ENCODE assay signal across 29 cellular contexts in the genomic region with DNA sequence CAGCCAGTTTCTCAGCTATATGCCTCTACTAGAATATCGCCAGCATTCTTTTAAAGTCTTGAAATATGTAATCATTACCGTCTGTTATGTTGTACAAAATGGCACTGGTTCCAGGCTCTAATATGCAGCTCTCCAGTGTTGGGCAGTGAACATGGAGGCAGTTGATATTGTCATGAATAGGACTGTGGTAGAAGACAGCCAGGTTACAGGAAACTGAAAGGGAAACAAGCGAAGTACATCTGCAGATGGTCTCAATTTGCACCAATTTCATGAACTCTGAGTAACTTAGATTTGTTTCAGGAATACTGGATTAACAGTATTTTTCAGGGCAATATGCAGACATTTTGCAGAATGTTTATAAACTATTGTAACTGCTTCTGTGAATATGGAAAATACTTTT. TPM values are rescaled to one million over a fixed set of nuclear protein-coding genes. Genes with fewer than 3 reads are reported as not detected.
"Had no signal": no experiment of that assay in that cellular context is flagged by ENCODE, and none has a peak within 500 bp of the region (broad histone marks: within the 10 kb centered on the region; RNA-seq: fewer than 3 reads in every experiment).

No MANE protein-coding gene starts in this region.

- H2AFZ ChIP-seq: parathyroid adenoma had no signal

- H3K27ac ChIP-seq: cardiac muscle cell, gastrocnemius medialis, left lung, parathyroid adenoma, tibial artery had no signal

- H3K4me3 ChIP-seq: cardiac muscle cell, gastrocnemius medialis, left lung, lung, tibial artery had no signal

- H3K36me3 Mint-ChIP-seq: stimulated activated effector memory CD8-positive, alpha-beta T cell treated with anti-CD3 and anti-CD28 coated beads, Interleukin-12 subunit alpha, Interleukin-12 subunit beta, amount 100 ng/mL, for 72 hours had no signal

- H3K9ac ChIP-seq: parathyroid adenoma had no signal

- H3K27ac Mint-ChIP-seq: activated B cell treated with CpG ODN at 0.5 μM for 24 hours; activated CD4-positive, alpha-beta memory T cell treated with anti-CD3 and anti-CD28 coated beads, Interleukin-2, amount 10 ng/mL, durations not matched to agents 7 days and 5 days; activated naive CD8-positive, alpha-beta T cell treated with anti-CD3 and anti-CD28 coated beads, Interleukin-2, amount 50 U/mL, for 24 hours; activated T-cell treated with anti-CD3 and anti-CD28 coated beads, Interleukin-2, amount 50 U/mL, for 72 hours; naive B cell; stimulated activated effector memory CD8-positive, alpha-beta T cell treated with anti-CD3 and anti-CD28 coated beads, Interleukin-12 subunit alpha, Interleukin-12 subunit beta, amount 100 ng/mL, for 72 hours; stimulated activated naive CD8-positive, alpha-beta T cell treated with anti-CD3 and anti-CD28 coated beads, Interleukin-15, amount 100 ng/mL, for 72 hours had no signal

- H3K36me3 ChIP-seq: cardiac muscle cell, gastrocnemius medialis, left lung, tibial artery had no signal

- H3K27me3 ChIP-seq: cardiac muscle cell, gastrocnemius medialis, left lung, tibial artery had no signal

- ATAC-seq: activated naive CD8-positive, alpha-beta T cell treated with anti-CD3 and anti-CD28 coated beads, Interleukin-2, amount 50 U/mL, for 24 hours; activated T-cell treated with anti-CD3 and anti-CD28 coated beads, Interleukin-2, amount 50 U/mL, for 72 hours; gastrocnemius medialis; left lung; right cardiac atrium; stimulated activated effector memory CD8-positive, alpha-beta T cell treated with anti-CD3 and anti-CD28 coated beads, Interleukin-12 subunit alpha, Interleukin-12 subunit beta, amount 100 ng/mL, for 72 hours; stimulated activated naive CD8-positive, alpha-beta T cell treated with anti-CD3 and anti-CD28 coated beads, Interleukin-15, amount 100 ng/mL, for 72 hours had no signal

- H3K9me3 ChIP-seq: gastrocnemius medialis, left lung, tibial artery had no signal

- H3K4me1 Mint-ChIP-seq: activated B cell treated with CpG ODN at 0.5 μM for 24 hours; naive B cell; stimulated activated effector memory CD8-positive, alpha-beta T cell treated with anti-CD3 and anti-CD28 coated beads, Interleukin-12 subunit alpha, Interleukin-12 subunit beta, amount 100 ng/mL, for 72 hours had no signal

- H3K9me3 Mint-ChIP-seq: activated B cell treated with CpG ODN at 0.5 μM for 24 hours; activated CD4-positive, alpha-beta memory T cell treated with anti-CD3 and anti-CD28 coated beads, Interleukin-2, amount 10 ng/mL, durations not matched to agents 7 days and 5 days; activated naive CD8-positive, alpha-beta T cell treated with anti-CD3 and anti-CD28 coated beads, Interleukin-2, amount 50 U/mL, for 24 hours; activated T-cell treated with anti-CD3 and anti-CD28 coated beads, Interleukin-2, amount 50 U/mL, for 72 hours; naive B cell; stimulated activated effector memory CD8-positive, alpha-beta T cell treated with anti-CD3 and anti-CD28 coated beads, Interleukin-12 subunit alpha, Interleukin-12 subunit beta, amount 100 ng/mL, for 72 hours; stimulated activated naive CD8-positive, alpha-beta T cell treated with anti-CD3 and anti-CD28 coated beads, Interleukin-15, amount 100 ng/mL, for 72 hours had no signal

- H3K27me3 Mint-ChIP-seq: activated B cell treated with CpG ODN at 0.5 μM for 24 hours; activated naive CD8-positive, alpha-beta T cell treated with anti-CD3 and anti-CD28 coated beads, Interleukin-2, amount 50 U/mL, for 24 hours; naive B cell; stimulated activated naive CD8-positive, alpha-beta T cell treated with anti-CD3 and anti-CD28 coated beads, Interleukin-15, amount 100 ng/mL, for 72 hours had no signal

- FAIRE-seq: endometrium had no signal

- H3K79me2 ChIP-seq: parathyroid adenoma had no signal

- DNase-seq: activated B cell treated with CpG ODN at 0.5 μM for 24 hours; activated CD4-positive, alpha-beta memory T cell treated with anti-CD3 and anti-CD28 coated beads, Interleukin-2, amount 10 ng/mL, durations not matched to agents 7 days and 5 days; activated CD4-positive, alpha-beta T cell treated with anti-CD3 and anti-CD28 coated beads for 48 hours; activated gamma-delta T cell; activated naive CD4-positive, alpha-beta T cell treated with anti-CD3 and anti-CD28 coated beads, Interleukin-2, amount 50 U/mL, for 16 hours; activated naive CD8-positive, alpha-beta T cell treated with anti-CD3 and anti-CD28 coated beads, Interleukin-2, amount 50 U/mL, for 24 hours; activated T-cell treated with anti-CD3 and anti-CD28 coated beads, Interleukin-2, amount 50 U/mL, for 72 hours; effector CD4-positive, alpha-beta T cell; gastrocnemius medialis; hippocampal formation; kidney glomerular epithelial cell; left lung; naive B cell; nucleus accumbens; right cardiac atrium; stimulated activated CD4-positive, alpha-beta T cell treated with anti-CD3 and anti-CD28 coated beads, Interleukin-2, amount 100 ng/mL, for 24 hours; stimulated activated naive CD8-positive, alpha-beta T cell treated with anti-CD3 and anti-CD28 coated beads, Interleukin-15, amount 100 ng/mL, for 72 hours; tibial artery had no signal

- H3K4me1 ChIP-seq: gastrocnemius medialis, left lung, parathyroid adenoma, tibial artery had no signal

- H3K4me3 Mint-ChIP-seq: activated B cell treated with CpG ODN at 0.5 μM for 24 hours; activated CD4-positive, alpha-beta memory T cell treated with anti-CD3 and anti-CD28 coated beads, Interleukin-2, amount 10 ng/mL, durations not matched to agents 7 days and 5 days; activated naive CD8-positive, alpha-beta T cell treated with anti-CD3 and anti-CD28 coated beads, Interleukin-2, amount 50 U/mL, for 24 hours; activated T-cell treated with anti-CD3 and anti-CD28 coated beads, Interleukin-2, amount 50 U/mL, for 72 hours; naive B cell; stimulated activated effector memory CD8-positive, alpha-beta T cell treated with anti-CD3 and anti-CD28 coated beads, Interleukin-12 subunit alpha, Interleukin-12 subunit beta, amount 100 ng/mL, for 72 hours; stimulated activated naive CD8-positive, alpha-beta T cell treated with anti-CD3 and anti-CD28 coated beads, Interleukin-15, amount 100 ng/mL, for 72 hours had no signal

RNA-seq across cellular contexts. Expression of a gene that starts 13.4 kb away (rescaled TPM):
- total RNA-seq: activated B cell treated with CpG ODN at 0.5 μM for 24 hours; activated CD4-positive, alpha-beta memory T cell treated with anti-CD3 and anti-CD28 coated beads, Interleukin-2, amount 10 ng/mL, durations not matched to agents 7 days and 5 days; activated T-cell treated with anti-CD3 and anti-CD28 coated beads, Interleukin-2, amount 50 U/mL, for 72 hours; cardiac muscle cell; epithelial cell of proximal tubule; gastrocnemius medialis; left lung; lung; mesenteric fat pad; mucosa of gallbladder; pulmonary artery endothelial cell; right cardiac atrium; skeletal muscle tissue; ureter had no signal
- polyA plus RNA-seq: cardiac muscle cell, lung, right cardiac atrium had no signal
